10 cellular contexts compared by ENCODE assay signal in the genomic region with DNA sequence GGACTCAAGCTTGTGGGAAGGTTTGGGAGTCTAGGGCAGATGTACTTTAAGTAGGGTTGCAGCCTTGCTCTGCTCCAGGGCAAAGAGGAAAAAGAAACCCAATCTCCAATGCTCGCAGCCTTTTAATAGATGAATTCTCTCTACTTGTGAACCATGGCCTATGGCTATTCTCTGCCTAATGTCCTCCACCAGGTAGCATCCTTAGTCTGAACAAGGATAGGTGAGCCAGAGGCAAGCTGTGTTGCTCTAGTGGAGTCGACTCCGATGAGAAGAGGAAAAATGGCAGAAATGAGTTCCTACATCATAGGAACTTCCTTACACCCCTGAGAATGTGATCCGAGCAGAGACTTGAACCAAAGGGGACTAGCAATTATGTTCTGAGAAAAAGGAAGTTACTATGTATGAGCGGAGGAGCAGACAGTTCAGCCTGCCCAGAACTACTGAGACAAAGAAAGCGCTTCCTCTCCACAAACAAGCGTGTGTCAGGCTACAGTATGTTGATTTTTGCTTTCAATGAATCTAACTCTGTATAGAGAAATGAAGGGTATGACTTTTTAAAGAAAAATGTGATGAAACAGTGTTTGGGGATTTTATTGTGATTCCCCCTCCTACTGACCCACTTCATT.
DNase-seq lines count a peak whose midpoint lies in the region; ATAC-seq and TF ChIP-seq lines count a peak whose summit lies in the region.
"Had no signal": no experiment of that assay in that cellular context is flagged by ENCODE, and none has a peak within 500 bp of the region (broad histone marks: within the 10 kb centered on the region; RNA-seq: fewer than 3 reads in every experiment).

No MANE protein-coding gene starts in this region.

- no peaks in the 10 kb centered on the region for H4K20me1 ChIP-seq in osteoblast (ENCODE audit: insufficient read depth, low read length)

- H3K27me3 ChIP-seq in osteoblast (ENCODE audit: insufficient read depth, low read length): no peaks in the 10 kb centered on the region

- H3K4me1 ChIP-seq in osteoblast (ENCODE audit: insufficient read depth, low read length): no peaks in the 10 kb centered on the region

- H3K79me2 ChIP-seq in osteoblast (ENCODE audit: insufficient read depth, low read length): no peaks in the 10 kb centered on the region

- no peaks in the 10 kb centered on the region for H3K9me3 ChIP-seq in osteoblast (ENCODE audit: low read depth, low read length)

- ATAC-seq in GM18907 (IDR thresholded peaks at IDR 0.05; ENCODE audit: unreplicated experiment) (peak; percentile 62), HG02840 (IDR thresholded peaks at IDR 0.05; ENCODE audit: low FRiP score, unreplicated experiment) (peak; percentile 70), HG02571 (IDR thresholded peaks at IDR 0.05; ENCODE audit: unreplicated experiment) (no peak), omental fat pad (ENCODE audit: low FRiP score) (no peak)

- TF ChIP-seq POLR2A in NB4 (IDR thresholded peaks at IDR 0.05; ENCODE audit: extremely low read depth, insufficient read length): no peak

- DNase-seq in NB4 (ENCODE audit: low read depth) (peak; percentile 55), osteoblast (ENCODE audit: insufficient read length, low spot score, missing footprints) (no peak), omental fat pad (ENCODE audit: low spot score) (no peak), RPMI8226 (no peak)
- DNase-seq in activated CD4-positive, CD25-positive, alpha-beta regulatory T cell treated with anti-CD3 and anti-CD28 coated beads, Interleukin-2, amount 50 U/mL, for 72 hours: no peak
- DNase-seq: cerebellar nuclear complex, NCI-H187 treated with DMSO at 0.1 percent for 48 hours had no signal

- H3K4me2 ChIP-seq in osteoblast (ENCODE audit: insufficient read depth, low read length): peak overlapping the region; percentile 22

- no peak overlapping the region for H3K27ac ChIP-seq in osteoblast (ENCODE audit: low read depth, low read length)

- H3K4me3 ChIP-seq in NB4 (ENCODE audit: low read depth, low read length): no peak overlapping the region
- no peak overlapping the region for H3K4me3 ChIP-seq in osteoblast (ENCODE audit: insufficient read depth, low read length)

- H3K36me3 ChIP-seq in osteoblast (ENCODE audit: insufficient read depth, low read length): no peaks in the 10 kb centered on the region

- TF ChIP-seq CTCF in NB4 (IDR thresholded peaks at IDR 0.05; ENCODE audit: low read depth, low read length) (no peak), osteoblast (IDR thresholded peaks at IDR 0.05; ENCODE audit: extremely low read depth, low read depth, low read length) (no peak), omental fat pad (IDR thresholded peaks at IDR 0.05) (no peak)

- H2AFZ ChIP-seq in osteoblast (ENCODE audit: low read length): no peak overlapping the region

Comparison
In these comparisons a context has a peak if more than half of its experiments do, and no peak if none do; other contexts are left out.
1. ATAC-seq: peak in GM18907 (single experiment) and HG02840 (single experiment); none in HG02571 (single experiment) and omental fat pad (single experiment).